In the genomic region with DNA sequence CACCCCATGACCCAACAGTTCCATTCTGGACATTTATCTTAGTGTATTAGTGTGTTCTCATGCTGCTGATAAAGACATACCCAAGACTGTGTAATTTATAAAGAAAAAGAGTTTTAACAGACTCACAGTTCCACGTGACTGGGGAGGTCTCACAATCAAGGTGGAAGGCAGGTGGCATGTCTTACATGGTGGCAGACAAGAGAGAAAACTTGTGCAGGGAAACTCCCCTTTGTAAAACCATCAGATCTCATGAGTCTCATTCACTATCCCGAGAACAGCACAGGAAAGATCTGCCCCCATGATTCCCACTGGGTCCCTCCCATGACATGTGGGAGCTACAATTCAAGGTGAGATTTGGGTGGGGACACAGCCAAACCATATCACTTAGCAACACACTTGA, we compare ENCODE assay signal across 32 cellular contexts.
"Had no signal": no experiment of that assay in that cellular context is flagged by ENCODE, and none has a peak within 500 bp of the region (broad histone marks: within the 10 kb centered on the region; RNA-seq: fewer than 3 reads in every experiment).

No MANE protein-coding gene starts in this region.

- H3K9me3 ChIP-seq: adrenal gland, ascending aorta, body of pancreas, breast epithelium had no signal

- ATAC-seq: activated naive CD4-positive, alpha-beta T cell treated with anti-CD3 and anti-CD28 coated beads, Interleukin-2, amount 50 U/mL, for 72 hours; activated naive CD8-positive, alpha-beta T cell treated with anti-CD3 and anti-CD28 coated beads, Interleukin-2, amount 50 U/mL, for 24 hours; activated T-cell treated with anti-CD3 and anti-CD28 coated beads, Interleukin-2, amount 50 U/mL, for 4 hours; activated T-cell treated with anti-CD3 and anti-CD28 coated beads, Interleukin-2, amount 50 U/mL, for 72 hours; activated T-helper 17 cell treated with anti-CD3 and anti-CD28 coated beads, Interleukin-2, amount 50 U/mL, for 72 hours; body of pancreas had no signal

- FAIRE-seq: astrocyte had no signal

- DNase-seq: activated effector memory CD4-positive, alpha-beta T cell treated with anti-CD3 and anti-CD28 coated beads, Interleukin-2, amount 50 U/mL, for 16 hours; activated effector memory CD4-positive, alpha-beta T cell treated with Interleukin-2 at 50 U/mL for 16 hours; activated gamma-delta T cell; activated gamma-delta T cell treated with Interleukin-2 at 50 U/mL for 16 hours; activated naive CD4-positive, alpha-beta T cell; activated naive CD4-positive, alpha-beta T cell treated with anti-CD3 and anti-CD28 coated beads for 36 hours; activated naive CD4-positive, alpha-beta T cell treated with anti-CD3 and anti-CD28 coated beads, Interleukin-2, amount 10 ng/mL, durations not matched to agents 7 days and 5 days; activated naive CD4-positive, alpha-beta T cell treated with anti-CD3 and anti-CD28 coated beads, Interleukin-2, amount 50 U/mL, for 16 hours; activated naive CD4-positive, alpha-beta T cell treated with Interleukin-2 at 50 U/mL for 16 hours; activated naive CD8-positive, alpha-beta T cell treated with anti-CD3 and anti-CD28 coated beads for 36 hours; activated naive CD8-positive, alpha-beta T cell treated with anti-CD3 and anti-CD28 coated beads, Interleukin-2, amount 10 ng/mL, durations not matched to agents 7 days and 5 days; activated naive CD8-positive, alpha-beta T cell treated with anti-CD3 and anti-CD28 coated beads, Interleukin-2, amount 50 U/mL, for 24 hours; activated T-cell treated with anti-CD3 and anti-CD28 coated beads, Interleukin-2, amount 50 U/mL, for 24 hours; activated T-cell treated with anti-CD3 and anti-CD28 coated beads, Interleukin-2, amount 50 U/mL, for 4 hours; activated T-cell treated with anti-CD3 and anti-CD28 coated beads, Interleukin-2, amount 50 U/mL, for 48 hours; activated T-cell treated with anti-CD3 and anti-CD28 coated beads, Interleukin-2, amount 50 U/mL, for 72 hours; adrenal gland; amniotic stem cell; amygdala; anterior cingulate cortex; aorta; body of pancreas; brain microvascular endothelial cell; caudate nucleus; central memory CD4-positive, alpha-beta T cell; cerebellar nuclear complex had no signal

- H3K27me3 ChIP-seq: adrenal gland, ascending aorta, body of pancreas, brain microvascular endothelial cell, breast epithelium, cardiac muscle cell had no signal

- H3K4me3 ChIP-seq: adrenal gland, ascending aorta, body of pancreas, breast epithelium, cardiac muscle cell had no signal

- H3K4me1 ChIP-seq: breast epithelium had no signal

- H3K36me3 ChIP-seq: adrenal gland, ascending aorta, brain microvascular endothelial cell, breast epithelium, cardiac muscle cell had no signal

- H3K27ac ChIP-seq: adrenal gland, body of pancreas, brain microvascular endothelial cell, breast epithelium, cardiac muscle cell had no signal
